ENCODE assay signal across 22 cellular contexts in genomic region chr3:8743911-8744310, GRCh38. TPM values are rescaled to one million over a fixed set of nuclear protein-coding genes. Genes with fewer than 3 reads are reported as not detected.
A peak's percentile ranks its signal among the peaks of the same experiment; 100 is the strongest.
DNase-seq lines count a peak whose midpoint lies in the region; FAIRE-seq and TF ChIP-seq lines count a peak whose summit lies in the region.
"Had no signal": no experiment of that assay in that cellular context is flagged by ENCODE, and none has a peak within 500 bp of the region (broad histone marks: within the 10 kb centered on the region; RNA-seq: fewer than 3 reads in every experiment).

No MANE protein-coding gene starts in this region.

- no peaks in the 10 kb centered on the region for H3K36me3 ChIP-seq in PC-9 (ENCODE audit: low read depth)
- no peaks in the 10 kb centered on the region for H3K36me3 ChIP-seq in H1 (ENCODE audit: control insufficient read depth in 2 of 4, insufficient read depth in 4 of 4, low read length in 3 of 4)
- no peaks in the 10 kb centered on the region for H3K36me3 ChIP-seq in prostate gland

- no peak overlapping the region for H4K8ac ChIP-seq in H1 (ENCODE audit: extremely low read depth, insufficient read depth, low read length)

- no peak for FAIRE-seq in H1 (lab: Jason Lieb, UNC)
- FAIRE-seq: GM12878, GM19239, H54 had no signal

- H2BK12ac ChIP-seq in H1 (ENCODE audit: low read depth, low read length) = no peak overlapping the region

- H3K4me2 ChIP-seq in PC-9 = peak overlapping the region; percentile 47
- H3K4me2 ChIP-seq in H1 (ENCODE audit: insufficient read depth in 1 of 2, low read depth in 2 of 2, low read length in 2 of 2) = no peak overlapping the region

- H3K9ac ChIP-seq in H1 (replicated peaks in 1 of 4; ENCODE audit: extremely low read depth in 1 of 4, low read depth in 3 of 4, low read length in 3 of 4) = no peak overlapping the region

- H2BK120ac ChIP-seq in H1 (replicated peaks; ENCODE audit: low read depth, low read length) = no peak overlapping the region

- DNase-seq in activated naive CD4-positive, alpha-beta T cell treated with anti-CD3 and anti-CD28 coated beads, Interleukin-2, amount 10 ng/mL, durations not matched to agents 7 days and 5 days = peak; percentile 4
- DNase-seq in activated naive CD4-positive, alpha-beta T cell treated with anti-CD3 and anti-CD28 coated beads for 36 hours = no peak
- DNase-seq in PC-9 = no peak
- no peak for DNase-seq in H1 (ENCODE audit: low read depth in 1 of 2, low spot score in 2 of 2)
- peak; percentile 47 for DNase-seq in prostate gland (ENCODE audit: low spot score)
- no peak for DNase-seq in HuH-7 (ENCODE audit: low spot score)
- no peak for DNase-seq in NCI-H226
- no peak for DNase-seq in NCI-H2171 treated with DMSO at 0.1 percent for 48 hours (lab: John Stamatoyannopoulos, UW)
- DNase-seq: CD4-positive, alpha-beta T cell; Kasumi-1; MM.1S; NCI-H1092; NCI-H146; NCI-H510A treated with DMSO at 0.1 percent for 48 hours; NCI-H774; RPMI8226 had no signal

- H3K23ac ChIP-seq in H1 (ENCODE audit: insufficient read length) = no peak overlapping the region

- H3K4me3 Mint-ChIP-seq in activated naive CD4-positive, alpha-beta T cell treated with anti-CD3 and anti-CD28 coated beads, Interleukin-2, amount 10 ng/mL, durations not matched to agents 7 days and 5 days = no peak overlapping the region
- no peak overlapping the region for H3K4me3 Mint-ChIP-seq in activated naive CD4-positive, alpha-beta T cell treated with anti-CD3 and anti-CD28 coated beads for 36 hours
- H3K4me3 Mint-ChIP-seq: CD4-positive, alpha-beta T cell; IgD-negative memory B cell had no signal

- no peak overlapping the region for H3K4ac ChIP-seq in H1 (replicated peaks; ENCODE audit: insufficient read length, low read depth, low read length)

- H3K79me1 ChIP-seq in H1 (ENCODE audit: low read depth, low read length) = no peaks in the 10 kb centered on the region

- no peak overlapping the region for H3K14ac ChIP-seq in H1 (ENCODE audit: insufficient read length)

- WGBS in H1 (ENCODE audit: extremely low coverage in 1 of 2, insufficient coverage in 1 of 2, insufficient read length in 1 of 2, insufficient replicate concordance in 2 of 2, low coverage in 1 of 2, low lambda C conversion rate in 2 of 2, missing lambda C conversion rate in 1 of 2), 2 experiments = 97% methylated on average over 2 of the region's 3 CpGs; no CpG with 5 or more reads in 1 of the 2 experiments
- WGBS in prostate gland = 60% methylated on average over 3 of the region's 3 CpGs

- TF ChIP-seq CTCF in PC-9 (conservative IDR thresholded peaks at IDR 0.05) = no peak
- TF ChIP-seq CTCF in H1 (IDR thresholded peaks at IDR 0.05; ENCODE audit: control extremely low read depth in 1 of 3, insufficient read depth in 1 of 3, low read depth in 1 of 3, low read length in 3 of 3) = no peak
- no peak for TF ChIP-seq CTCF in prostate gland (IDR thresholded peaks at IDR 0.05)

- H3K4me1 ChIP-seq in PC-9 (replicated peaks; ENCODE audit: insufficient read depth) (peaks cover 52% of the 10 kb centered on the region), H1 (replicated peaks in 1 of 4; ENCODE audit: control insufficient read depth in 3 of 4, insufficient read depth in 4 of 4, low read length in 3 of 4) (peaks cover 1 to 20% (median 8%) of the 10 kb centered on the region in 4 experiments), prostate gland (replicated peaks) (no peaks in the 10 kb centered on the region)

- no TSS peak for BruUV-seq in PC-9 (replicated peaks; lab: Mats Ljungman, UMichigan)

- intact Hi-C loops in activated naive CD4-positive, alpha-beta T cell treated with anti-CD3 and anti-CD28 coated beads for 36 hours (cut with micrococcal nuclease) = no loop called here
- intact Hi-C loops in PC-9 (cut with micrococcal nuclease; ENCODE audit: unreplicated experiment) = loop anchor here (5.0 kb wide), 1 partner anchor 302 kb away; no protein-coding TSS in a partner anchor
- intact Hi-C loops in prostate gland (cut with DNase I) = no loop called here

- no peak overlapping the region for H4K5ac ChIP-seq in H1 (ENCODE audit: insufficient read length, low read depth, low read length)

- no peak overlapping the region for H4K91ac ChIP-seq in H1 (replicated peaks; ENCODE audit: insufficient read length, low read length)

- no peak overlapping the region for H3K27ac Mint-ChIP-seq in activated naive CD4-positive, alpha-beta T cell treated with anti-CD3 and anti-CD28 coated beads, Interleukin-2, amount 10 ng/mL, durations not matched to agents 7 days and 5 days
- H3K27ac Mint-ChIP-seq in activated naive CD4-positive, alpha-beta T cell treated with anti-CD3 and anti-CD28 coated beads for 36 hours = no peak overlapping the region
- H3K27ac Mint-ChIP-seq: CD4-positive, alpha-beta T cell; IgD-negative memory B cell had no signal

- H2BK5ac ChIP-seq in H1 (ENCODE audit: low read depth, low read length) = no peak overlapping the region

- POLR2A ChIA-PET in PC-9 (lab: Charles Lee; ENCODE audit: unreplicated experiment) = no interaction called here
- POLR2A ChIA-PET in H1 (lab: Charles Lee; ENCODE audit: partially characterized antibody) = interaction anchor here (1.7 kb wide), 1 partner anchor 11 kb away, joined by 5 read pairs; no protein-coding TSS in a partner anchor

- no peak overlapping the region for H3K18ac ChIP-seq in H1 (ENCODE audit: extremely low read depth, low read length)

- H3K27me3 Mint-ChIP-seq in activated naive CD4-positive, alpha-beta T cell treated with anti-CD3 and anti-CD28 coated beads, Interleukin-2, amount 10 ng/mL, durations not matched to agents 7 days and 5 days = peaks cover 22% of the 10 kb centered on the region
- H3K27me3 Mint-ChIP-seq in activated naive CD4-positive, alpha-beta T cell treated with anti-CD3 and anti-CD28 coated beads for 36 hours (ENCODE audit: low read depth) = no peaks in the 10 kb centered on the region

- H4K20me1 ChIP-seq in PC-9 (ENCODE audit: insufficient read depth) (no peaks in the 10 kb centered on the region), H1 (replicated peaks in 1 of 2; ENCODE audit: control insufficient read depth in 1 of 2, insufficient read depth in 2 of 2, low read length in 2 of 2) (no peaks in the 10 kb centered on the region)

- H3F3A ChIP-seq in PC-9 (ENCODE audit: insufficient read depth, low read depth) = peaks cover 25% of the 10 kb centered on the region; the same call in 1 of the 2 replicates

- no peaks in the 10 kb centered on the region for H3K9me3 Mint-ChIP-seq in activated naive CD4-positive, alpha-beta T cell treated with anti-CD3 and anti-CD28 coated beads, Interleukin-2, amount 10 ng/mL, durations not matched to agents 7 days and 5 days
- H3K9me3 Mint-ChIP-seq in activated naive CD4-positive, alpha-beta T cell treated with anti-CD3 and anti-CD28 coated beads for 36 hours = no peaks in the 10 kb centered on the region
- H3K9me3 Mint-ChIP-seq: CD4-positive, alpha-beta T cell; IgD-negative memory B cell had no signal

- 0 out of 2 replicates have a peak overlapping the region, but pooled peaks have one; percentile 26 for H2BK20ac ChIP-seq in H1 (ENCODE audit: low read length)

- no peaks in the 10 kb centered on the region for H3K27me3 ChIP-seq in PC-9 (ENCODE audit: insufficient read depth, low read depth)
- 0 out of 7 replicates have a peak, but pooled peaks cover 0 to 4% (median 0%) of the 10 kb centered on the region in 4 experiments for H3K27me3 ChIP-seq in H1 (replicated peaks in 1 of 4; ENCODE audit: control insufficient read depth in 3 of 4, extremely low read depth in 1 of 4, insufficient read depth in 3 of 4, low read length in 3 of 4)
- H3K27me3 ChIP-seq in prostate gland (replicated peaks; ENCODE audit: insufficient read depth) = no peaks in the 10 kb centered on the region

- TF ChIP-seq EP300 in H1 (IDR thresholded peaks at IDR 0.05; ENCODE audit: borderline replicate concordance in 1 of 2, low read depth in 2 of 2, low read length in 2 of 2) = no peak

- TF ChIP-seq POLR2A in H1 (IDR thresholded peaks at IDR 0.05; ENCODE audit: control extremely low read depth in 1 of 2, low read depth in 2 of 2, low read length in 2 of 2) = no peak
- TF ChIP-seq POLR2A in prostate gland (IDR thresholded peaks at IDR 0.05) = no peak

- H3K27ac ChIP-seq in PC-9 (peak overlapping the region; percentile 24; the same call in 1 of the 2 replicates), H1 (ENCODE audit: low read depth, low read length) (no peak overlapping the region), prostate gland (no peak overlapping the region)

- H2AFZ ChIP-seq in PC-9 (no peak overlapping the region), H1 (ENCODE audit: low read length) (no peak overlapping the region)

- H3K36me3 Mint-ChIP-seq in activated naive CD4-positive, alpha-beta T cell treated with anti-CD3 and anti-CD28 coated beads, Interleukin-2, amount 10 ng/mL, durations not matched to agents 7 days and 5 days = no peaks in the 10 kb centered on the region
- H3K36me3 Mint-ChIP-seq in activated naive CD4-positive, alpha-beta T cell treated with anti-CD3 and anti-CD28 coated beads for 36 hours (ENCODE audit: low read depth) = no peaks in the 10 kb centered on the region
- H3K36me3 Mint-ChIP-seq: IgD-negative memory B cell had no signal

- H3K79me2 ChIP-seq in PC-9 (ENCODE audit: low read depth) = no peaks in the 10 kb centered on the region
- H3K79me2 ChIP-seq in H1 (ENCODE audit: control insufficient read depth in 1 of 2, insufficient read depth in 2 of 2, low read length in 2 of 2) = no peaks in the 10 kb centered on the region

- peaks cover 2% of the 10 kb centered on the region; the same call in 1 of the 2 replicates for H3K23me2 ChIP-seq in H1 (ENCODE audit: low read depth, low read length)

- no peak overlapping the region for H3K56ac ChIP-seq in H1 (replicated peaks; ENCODE audit: insufficient read length, low read depth, low read length)

- TF ChIP-seq RAD21 in H1 (IDR thresholded peaks at IDR 0.05 in 1 of 2, conservative IDR thresholded peaks at IDR 0.05 in 1 of 2; ENCODE audit: low read depth in 2 of 2, low read length in 2 of 2) = no peak

- H2AK5ac ChIP-seq in H1 (ENCODE audit: low read depth, low read length) = no peak overlapping the region

- CTCF ChIA-PET in activated naive CD4-positive, alpha-beta T cell treated with anti-CD3 and anti-CD28 coated beads, Interleukin-2, amount 10 ng/mL, durations not matched to agents 7 days and 5 days (lab: Charles Lee) = interaction anchor here (0.6 kb wide), 1 partner anchor 27 kb away, joined by 3 read pairs; no protein-coding TSS in a partner anchor
- CTCF ChIA-PET in activated naive CD4-positive, alpha-beta T cell treated with anti-CD3 and anti-CD28 coated beads for 36 hours (lab: Charles Lee) = no interaction called here
- CTCF ChIA-PET in PC-9 (lab: Charles Lee) (interaction anchor here (1.1 kb wide), 1 partner anchor 26 kb away, joined by 4 read pairs; no protein-coding TSS in a partner anchor), H1 (lab: Charles Lee; ENCODE audit: partially characterized antibody) (interaction anchor here (0.6 to 3.4 kb wide), 7 partner anchors 10 to 1354 kb away, joined by 3 to 27 read pairs (median 11); partner anchors contain the start of gene OXTR)

- H3K4me1 Mint-ChIP-seq in activated naive CD4-positive, alpha-beta T cell treated with anti-CD3 and anti-CD28 coated beads, Interleukin-2, amount 10 ng/mL, durations not matched to agents 7 days and 5 days = no peaks in the 10 kb centered on the region
- no peaks in the 10 kb centered on the region for H3K4me1 Mint-ChIP-seq in activated naive CD4-positive, alpha-beta T cell treated with anti-CD3 and anti-CD28 coated beads for 36 hours (ENCODE audit: low read depth)
- H3K4me1 Mint-ChIP-seq: IgD-negative memory B cell had no signal

- H3K4me3 ChIP-seq in PC-9 (no peak overlapping the region), H1 (ENCODE audit: extremely low read depth in 1 of 4, insufficient read depth in 2 of 4, low read depth in 3 of 4, low read length in 4 of 4) (no peak overlapping the region), prostate gland (no peak overlapping the region)
- H3K4me3 ChIP-seq: GM12878 had no signal

- H2BK15ac ChIP-seq in H1 (ENCODE audit: low read length) = no peak overlapping the region

- no peaks in the 10 kb centered on the region for H3K9me2 ChIP-seq in PC-9 (ENCODE audit: insufficient read depth)

- H3K9me3 ChIP-seq in PC-9 (ENCODE audit: insufficient read depth, low read depth) (no peaks in the 10 kb centered on the region), H1 (ENCODE audit: insufficient read depth in 2 of 2, low read depth in 1 of 2, low read length in 1 of 2) (no peaks in the 10 kb centered on the region), prostate gland (no peaks in the 10 kb centered on the region)

RNA-seq across cellular contexts. Expression of gene CAV3, which starts 10.3 kb away (rescaled TPM):
- not detected for total RNA-seq in activated naive CD4-positive, alpha-beta T cell treated with anti-CD3 and anti-CD28 coated beads for 36 hours
- 0.24 TPM in 1 of 2 replicates, not detected in the other for total RNA-seq in PC-9 (2021)
- total RNA-seq in H1 (2021; fragmentation: NEBNext Ultra II Directional; extraction: Animal tissue kit (Norgen Biotek cat#: 25700)) = not detected in 2 replicates
- not detected in 2 replicates for polyA plus RNA-seq in H1 (2011; rRNA removed)
- not detected for polyA plus RNA-seq in H1 (2011; cell fraction: cytosol; rRNA removed)
- not detected for polyA plus RNA-seq in H1 (2011; cell fraction: nucleus; rRNA removed)
- 0.15 TPM in 1 of 4 replicates, not detected in the others for polyA plus RNA-seq in H1 (2012, experiment 1 of 2)
- polyA plus RNA-seq in H1 (2012, experiment 2 of 2) = not detected
- polyA plus RNA-seq in H1 (2013, experiment 1 of 2) = not detected
- not detected for polyA plus RNA-seq in H1 (2013, experiment 2 of 2)
- polyA minus RNA-seq in H1 (2011; rRNA and poly(A)+ RNA removed) = not detected in 2 replicates
- not detected for polyA minus RNA-seq in H1 (2011; cell fraction: cytosol; rRNA and poly(A)+ RNA removed)
- not detected for polyA minus RNA-seq in H1 (2011; cell fraction: nucleus; rRNA and poly(A)+ RNA removed)
- total RNA-seq in prostate gland = 1 to 10 TPM in 1 of 2 donors, not detected in 1; 1.2 TPM
- total RNA-seq: A172; CD4-positive, alpha-beta T cell; GM12878; OCI-LY7 had no signal
- polyA plus RNA-seq: GM12878, IgD-negative memory B cell had no signal

RNA-seq across cellular contexts. Expression of gene OXTR, which starts 25.5 kb away (rescaled TPM):
- under 1 TPM; 0.57 to 0.74 TPM for total RNA-seq in activated naive CD4-positive, alpha-beta T cell treated with anti-CD3 and anti-CD28 coated beads for 36 hours
- total RNA-seq in PC-9 (2021) (3.4 and 6.9 TPM in 2 replicates), prostate gland (1 to 10 TPM; 1.6 to 3.5 TPM)
- total RNA-seq in H1 (2021; fragmentation: NEBNext Ultra II Directional; extraction: Animal tissue kit (Norgen Biotek cat#: 25700)) = 2.2 and 2.3 TPM in 2 replicates
- polyA plus RNA-seq in H1 (2011; rRNA removed) = 0.77 and 0.91 TPM in 2 replicates
- 0.76 TPM for polyA plus RNA-seq in H1 (2011; cell fraction: cytosol; rRNA removed)
- polyA plus RNA-seq in H1 (2011; cell fraction: nucleus; rRNA removed) = 4.0 TPM
- 0.92 to 1.5 TPM (median 1.2 TPM) in 4 replicates for polyA plus RNA-seq in H1 (2012, experiment 1 of 2)
- 0.33 TPM for polyA plus RNA-seq in H1 (2012, experiment 2 of 2)
- 1.5 TPM for polyA plus RNA-seq in H1 (2013, experiment 1 of 2)
- 1.7 TPM for polyA plus RNA-seq in H1 (2013, experiment 2 of 2)
- polyA minus RNA-seq in H1 (2011; rRNA and poly(A)+ RNA removed) = 0.85 and 1.0 TPM in 2 replicates
- 1.1 TPM for polyA minus RNA-seq in H1 (2011; cell fraction: cytosol; rRNA and poly(A)+ RNA removed)
- 4.5 TPM for polyA minus RNA-seq in H1 (2011; cell fraction: nucleus; rRNA and poly(A)+ RNA removed)

Comparison
In these comparisons a context has a peak if more than half of its experiments do, and no peak if none do; other contexts are left out.
1. DNase-seq: peak in activated naive CD4-positive, alpha-beta T cell treated with anti-CD3 and anti-CD28 coated beads, Interleukin-2, amount 10 ng/mL, durations not matched to agents 7 days and 5 days (single experiment) and prostate gland (single experiment); none in activated naive CD4-positive, alpha-beta T cell treated with anti-CD3 and anti-CD28 coated beads for 36 hours (single experiment), PC-9 (0 of 2), H1 (0 of 2), HuH-7 (single experiment), NCI-H226 (single experiment) and NCI-H2171 treated with DMSO at 0.1 percent for 48 hours (single experiment).